24 cellular contexts compared by ENCODE assay signal in genomic region chr7:71712653-71713180, GRCh38.
"Had no signal": no experiment of that assay in that cellular context is flagged by ENCODE, and none has a peak within 500 bp of the region (broad histone marks: within the 10 kb centered on the region; RNA-seq: fewer than 3 reads in every experiment).

No MANE protein-coding gene starts in this region.

- H3K27ac ChIP-seq: hepatocyte, neural progenitor cell, ovary, skin epidermis, stomach, testis, tibial artery, upper lobe of right lung had no signal

- H3K4me2 ChIP-seq: hepatocyte, neural progenitor cell had no signal

- H2AFZ ChIP-seq: hepatocyte, neural progenitor cell had no signal

- ATAC-seq: left lobe of liver; natural killer cell; sciatic nerve; stimulated activated naive B cell treated with anti-CD40 and anti-IgM and Interleukin-4, amounts not matched to agents 10 μg/mL and 1 μg/mL and 100 μg/mL, for 72 hours; stimulated activated naive CD8-positive, alpha-beta T cell treated with anti-CD3 and anti-CD28 coated beads, Interleukin-15, Interleukin-2, amounts not matched to agents 100 U/mL and 50 U/mL, for 24 hours; upper lobe of right lung had no signal

- H3K9ac ChIP-seq: neural progenitor cell had no signal

- DNase-seq: islet precursor cell; mesendoderm; naive B cell; natural killer cell; nephron progenitor cell; ovary; right cardiac atrium; stimulated activated CD4-positive, alpha-beta T cell treated with anti-CD3 and anti-CD28 coated beads, Interleukin-12 subunit alpha, Interleukin-12 subunit beta, amount 100 ng/mL, for 4 hours; stimulated activated CD4-positive, alpha-beta T cell treated with anti-CD3 and anti-CD28 coated beads, Interleukin-15, amount 100 ng/mL, for 24 hours; stimulated activated CD4-positive, alpha-beta T cell treated with anti-CD3 and anti-CD28 coated beads, Interleukin-2, amount 100 ng/mL, for 24 hours; stimulated activated CD4-positive, alpha-beta T cell treated with anti-CD3 and anti-CD28 coated beads, Interleukin-4, amount 100 ng/mL, for 1 hour; stimulated activated naive B cell treated with anti-CD40 and anti-IgM and Interleukin-4, amounts not matched to agents 10 μg/mL and 1 μg/mL and 100 μg/mL, for 72 hours; stimulated activated naive CD8-positive, alpha-beta T cell treated with anti-CD3 and anti-CD28 coated beads, Interleukin-15, Interleukin-2, amounts not matched to agents 100 U/mL and 50 U/mL, for 24 hours; stomach; testis; tibial artery; trophoblast cell; upper lobe of right lung had no signal

- H3K4me1 ChIP-seq: stomach, testis, tibial artery, upper lobe of right lung had no signal

- H3K27me3 ChIP-seq: neural progenitor cell, ovary, stomach, testis, tibial artery, upper lobe of right lung had no signal

- H3K4me3 ChIP-seq: hepatocyte, lung, neural progenitor cell, ovary, skin epidermis, stomach, testis, tibial artery, upper lobe of right lung had no signal

- H3K9me3 ChIP-seq: ovary, testis, tibial artery, upper lobe of right lung had no signal

- H3K36me3 ChIP-seq: neural progenitor cell, ovary, stomach, upper lobe of right lung had no signal
